Comparison of ENCODE assay signal across 17 cellular contexts in the genomic region with DNA sequence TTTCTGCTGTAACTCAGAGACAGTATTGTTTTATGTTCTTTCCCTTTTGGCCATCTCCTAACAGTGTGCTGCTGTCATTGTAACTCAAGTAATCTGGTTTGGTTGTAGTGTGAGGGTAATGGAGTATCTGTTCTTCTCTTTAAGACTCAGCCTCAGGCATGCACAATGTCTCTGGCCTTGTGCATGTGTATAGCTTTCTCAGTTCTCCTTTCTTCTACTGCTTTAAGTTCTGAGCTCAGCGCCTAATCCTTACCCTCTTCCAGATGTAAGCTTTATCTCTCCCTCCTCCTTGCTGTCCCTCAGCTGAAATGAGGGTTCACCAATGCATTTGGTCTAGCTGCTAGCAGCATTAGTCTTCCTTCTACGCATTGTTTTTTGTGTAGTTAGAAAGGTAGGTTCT.
"Had no signal": no experiment of that assay in that cellular context is flagged by ENCODE, and none has a peak within 500 bp of the region (broad histone marks: within the 10 kb centered on the region; RNA-seq: fewer than 3 reads in every experiment).

No MANE protein-coding gene starts in this region.

- H3K27ac Mint-ChIP-seq: activated naive CD8-positive, alpha-beta T cell treated with anti-CD3 and anti-CD28 coated beads, Interleukin-2, amount 10 ng/mL, durations not matched to agents 7 days and 5 days; brain; naive thymus-derived CD4-positive, alpha-beta T cell had no signal

- ATAC-seq: left lung; naive thymus-derived CD4-positive, alpha-beta T cell had no signal

- H3K4me3 ChIP-seq: colonic mucosa, esophagus muscularis mucosa, hepatocyte, left lung, mucosa of descending colon, tibial nerve, uterus had no signal

- H3K4me3 Mint-ChIP-seq: activated naive CD8-positive, alpha-beta T cell treated with anti-CD3 and anti-CD28 coated beads, Interleukin-2, amount 10 ng/mL, durations not matched to agents 7 days and 5 days; brain; naive thymus-derived CD4-positive, alpha-beta T cell had no signal

- H3K36me3 ChIP-seq: colonic mucosa, esophagus muscularis mucosa, left lung, tibial nerve, uterus had no signal

- H3K36me3 Mint-ChIP-seq: activated naive CD8-positive, alpha-beta T cell treated with anti-CD3 and anti-CD28 coated beads, Interleukin-2, amount 10 ng/mL, durations not matched to agents 7 days and 5 days; brain had no signal

- H3K4me1 Mint-ChIP-seq: activated naive CD8-positive, alpha-beta T cell treated with anti-CD3 and anti-CD28 coated beads, Interleukin-2, amount 10 ng/mL, durations not matched to agents 7 days and 5 days; brain had no signal

- DNase-seq: activated CD4-positive, alpha-beta T cell treated with anti-CD3 and anti-CD28 coated beads, Interleukin-2, amount 50 U/mL, for 1 hour; activated CD4-positive, CD25-positive, alpha-beta regulatory T cell; activated naive CD4-positive, alpha-beta T cell; activated naive CD8-positive, alpha-beta T cell treated with anti-CD3 and anti-CD28 coated beads, Interleukin-2, amount 10 ng/mL, durations not matched to agents 7 days and 5 days; central memory CD4-positive, alpha-beta T cell; colonic mucosa; left lung; mucosa of descending colon; naive thymus-derived CD4-positive, alpha-beta T cell; stimulated activated CD4-positive, alpha-beta T cell treated with anti-CD3 and anti-CD28 coated beads, Interleukin-2, amount 100 ng/mL, for 24 hours; stimulated activated naive CD4-positive, alpha-beta T cell; uterus had no signal

- H3K27me3 Mint-ChIP-seq: activated naive CD8-positive, alpha-beta T cell treated with anti-CD3 and anti-CD28 coated beads, Interleukin-2, amount 10 ng/mL, durations not matched to agents 7 days and 5 days; naive thymus-derived CD4-positive, alpha-beta T cell had no signal

- H3K27ac ChIP-seq: colonic mucosa, esophagus muscularis mucosa, hepatocyte, left lung, parathyroid adenoma, tibial nerve, uterus had no signal

- H3K27me3 ChIP-seq: colonic mucosa, esophagus muscularis mucosa, hepatocyte, left lung, tibial nerve, uterus had no signal

- H3K4me1 ChIP-seq: esophagus muscularis mucosa, left lung, parathyroid adenoma, tibial nerve, uterus had no signal

- H3K9me3 ChIP-seq: colonic mucosa, esophagus muscularis mucosa, mucosa of descending colon, uterus had no signal
